In the genomic region with DNA sequence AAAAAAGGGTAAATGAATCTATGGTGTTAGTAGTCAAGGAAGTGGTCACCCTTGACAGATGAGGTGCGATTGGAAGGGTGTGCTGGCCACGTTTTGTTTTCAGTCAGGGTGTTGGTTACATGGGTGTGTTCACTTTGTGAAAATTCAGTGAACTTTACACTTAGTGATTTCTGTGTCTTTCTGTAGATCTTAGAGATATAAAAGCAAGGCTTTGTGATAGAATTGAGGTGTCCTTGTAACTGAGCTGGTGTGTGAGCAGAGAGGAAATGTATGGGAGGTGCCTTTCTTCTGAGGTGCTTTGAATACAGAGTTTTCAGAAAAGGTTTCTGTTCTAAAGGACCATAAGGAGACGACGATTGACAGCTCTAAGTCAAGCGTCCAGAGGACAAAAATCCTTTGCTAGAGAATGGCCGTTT, we compare ENCODE assay signal across 8 cellular contexts.
DNase-seq lines count a peak whose midpoint lies in the region; ATAC-seq and TF ChIP-seq lines count a peak whose summit lies in the region.

No MANE protein-coding gene starts in this region.

- peak; percentile 80 for ATAC-seq in GM18868 (IDR thresholded peaks at IDR 0.05; ENCODE audit: unreplicated experiment)
- ATAC-seq in HG02840 (IDR thresholded peaks at IDR 0.05; ENCODE audit: low FRiP score, unreplicated experiment) = peak; percentile 75
- ATAC-seq in left lung = no peak

- H3K4me2 ChIP-seq in mammary epithelial cell (ENCODE audit: insufficient read depth, low read depth, low read length) = no peak overlapping the region

- in situ Hi-C loops in mammary epithelial cell (cut with MboI; ENCODE audit: low sequenced_read_pairs in 2 of 2) = no loop called here

- no peak overlapping the region for H3K4me3 ChIP-seq in left lung
- H3K4me3 ChIP-seq in mammary epithelial cell (replicated peaks in 1 of 3; ENCODE audit: insufficient read depth in 1 of 3, low read depth in 2 of 3, low read length in 3 of 3) = no peak overlapping the region

- peak; percentile 33 to 54 for DNase-seq in activated CD4-positive, alpha-beta T cell treated with anti-CD3 and anti-CD28 coated beads, Interleukin-2, amount 50 U/mL, for 48 hours
- peak; percentile 46 to 50 for DNase-seq in stimulated activated CD4-positive, alpha-beta T cell treated with anti-CD3 and anti-CD28 coated beads, Interleukin-15, amount 100 ng/mL, for 48 hours (ENCODE audit: low read depth in 2 of 2)
- no peak for DNase-seq in superior temporal gyrus (ENCODE audit: extremely low spot score)
- no peak for DNase-seq in left lung
- DNase-seq in hepatic stellate cell (ENCODE audit: low spot score) = no peak
- no peak for DNase-seq in mammary epithelial cell

- H3K9me3 ChIP-seq in left lung (no peaks in the 10 kb centered on the region), mammary epithelial cell (replicated peaks; ENCODE audit: insufficient read depth, low read length) (no peaks in the 10 kb centered on the region)

- TF ChIP-seq CTCF in left lung (IDR thresholded peaks at IDR 0.05) (no peak), mammary epithelial cell (conservative IDR thresholded peaks at IDR 0.05 in 1 of 2, IDR thresholded peaks at IDR 0.05 in 1 of 2; ENCODE audit: extremely low read depth in 1 of 2, insufficient read depth in 1 of 2, low read depth in 1 of 2, low read length in 2 of 2) (no peak)

- dilution Hi-C loops in mammary epithelial cell (cut with HindIII; ENCODE audit: low sequenced_read_pairs) = no loop called here

- BruUV-seq in mammary epithelial cell (replicated peaks; lab: Mats Ljungman, UMichigan) = no TSS peak

- no peaks in the 10 kb centered on the region for H4K20me1 ChIP-seq in mammary epithelial cell (ENCODE audit: insufficient read depth, low read length)

- no peaks in the 10 kb centered on the region for H3K4me1 ChIP-seq in left lung
- H3K4me1 ChIP-seq in mammary epithelial cell (ENCODE audit: insufficient read depth, low read length) = no peaks in the 10 kb centered on the region

- H3K27me3 ChIP-seq in left lung (no peaks in the 10 kb centered on the region), mammary epithelial cell (ENCODE audit: insufficient read depth, low read length) (no peaks in the 10 kb centered on the region)

- intact Hi-C loops in left lung (cut with DNase I) = no loop called here
- intact Hi-C loops in mammary epithelial cell (cut with micrococcal nuclease) = no loop called here

- H2AFZ ChIP-seq in mammary epithelial cell (ENCODE audit: low read depth, low read length) = no peak overlapping the region

- H3K79me2 ChIP-seq in mammary epithelial cell (ENCODE audit: insufficient read depth, low read length) = no peaks in the 10 kb centered on the region

- H3K36me3 ChIP-seq in left lung (peaks cover 0 to 4% of the 10 kb centered on the region in 2 donors), mammary epithelial cell (ENCODE audit: insufficient read depth, low read length) (no peaks in the 10 kb centered on the region)

- CTCF ChIA-PET in mammary epithelial cell (lab: Charles Lee; ENCODE audit: low non-redundant PET) = no interaction called here

- 85% methylated on average over 6 of the region's 6 CpGs for WGBS in mammary epithelial cell (ENCODE audit: low coverage, missing lambda C conversion rate)

- H3K27ac ChIP-seq in left lung = no peak overlapping the region
- H3K27ac ChIP-seq in mammary epithelial cell (ENCODE audit: insufficient read depth, low read depth, low read length) = no peak overlapping the region

- no peak overlapping the region for H3K9ac ChIP-seq in mammary epithelial cell (ENCODE audit: insufficient read depth, low read length)

Comparison
In these comparisons a context has a peak if more than half of its experiments do, and no peak if none do; other contexts are left out.
1. DNase-seq: peak in activated CD4-positive, alpha-beta T cell treated with anti-CD3 and anti-CD28 coated beads, Interleukin-2, amount 50 U/mL, for 48 hours (2 of 2) and stimulated activated CD4-positive, alpha-beta T cell treated with anti-CD3 and anti-CD28 coated beads, Interleukin-15, amount 100 ng/mL, for 48 hours (2 of 2); none in superior temporal gyrus (single experiment), left lung (0 of 2), hepatic stellate cell (single experiment) and mammary epithelial cell (single experiment).